ENCODE assay signal across 1 cellular context in the genomic region with DNA sequence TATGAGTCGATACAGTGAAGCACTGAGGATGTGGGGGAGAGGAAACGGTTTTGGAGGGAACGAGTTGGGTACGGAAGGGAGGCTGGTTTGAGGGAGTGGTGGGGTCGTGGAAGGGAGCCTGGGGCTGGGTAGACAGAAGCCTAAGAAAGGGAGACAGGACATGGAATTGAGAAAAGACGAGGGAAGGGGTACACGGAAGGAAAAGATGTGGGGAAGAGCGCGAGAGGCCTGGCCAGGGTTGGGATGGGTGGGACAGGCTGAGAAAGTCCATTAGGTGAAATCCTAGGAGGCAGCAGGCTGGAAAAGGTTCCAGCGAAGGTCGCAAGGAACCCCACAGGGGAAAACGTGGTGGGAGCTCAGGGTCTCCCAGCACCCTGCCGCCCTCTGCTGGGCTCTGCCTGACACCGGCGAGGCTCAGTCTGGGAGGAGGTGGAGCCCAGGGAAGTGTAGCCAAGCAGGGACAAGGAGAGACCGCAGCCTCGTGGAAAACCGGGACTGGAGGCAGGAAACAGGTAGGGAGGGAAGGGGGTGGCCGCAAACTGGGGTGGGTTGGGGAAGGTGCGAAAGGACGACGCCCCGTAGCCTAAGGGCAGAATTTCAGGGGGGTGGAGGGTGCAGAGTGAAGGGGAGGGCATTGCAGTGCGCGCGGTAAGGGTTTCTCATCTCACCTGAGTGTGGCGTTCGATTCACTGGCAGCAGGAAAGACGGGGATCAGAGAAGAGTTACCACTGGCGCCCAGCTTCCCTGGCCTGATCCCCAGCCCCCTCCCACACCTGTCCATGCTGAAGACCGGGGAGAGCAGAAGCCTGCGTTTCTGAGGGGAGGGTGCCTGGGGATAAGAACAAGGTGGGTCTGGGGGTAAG.
TF ChIP-seq lines count a peak whose summit lies in the region.

No MANE protein-coding gene starts in this region.

TF ChIP-seq in K562, 482 proteins besides CTCF, POLR2A, EP300 and RAD21 (continued from another document and continues in another):
- TF ChIP-seq, protein P1, sequence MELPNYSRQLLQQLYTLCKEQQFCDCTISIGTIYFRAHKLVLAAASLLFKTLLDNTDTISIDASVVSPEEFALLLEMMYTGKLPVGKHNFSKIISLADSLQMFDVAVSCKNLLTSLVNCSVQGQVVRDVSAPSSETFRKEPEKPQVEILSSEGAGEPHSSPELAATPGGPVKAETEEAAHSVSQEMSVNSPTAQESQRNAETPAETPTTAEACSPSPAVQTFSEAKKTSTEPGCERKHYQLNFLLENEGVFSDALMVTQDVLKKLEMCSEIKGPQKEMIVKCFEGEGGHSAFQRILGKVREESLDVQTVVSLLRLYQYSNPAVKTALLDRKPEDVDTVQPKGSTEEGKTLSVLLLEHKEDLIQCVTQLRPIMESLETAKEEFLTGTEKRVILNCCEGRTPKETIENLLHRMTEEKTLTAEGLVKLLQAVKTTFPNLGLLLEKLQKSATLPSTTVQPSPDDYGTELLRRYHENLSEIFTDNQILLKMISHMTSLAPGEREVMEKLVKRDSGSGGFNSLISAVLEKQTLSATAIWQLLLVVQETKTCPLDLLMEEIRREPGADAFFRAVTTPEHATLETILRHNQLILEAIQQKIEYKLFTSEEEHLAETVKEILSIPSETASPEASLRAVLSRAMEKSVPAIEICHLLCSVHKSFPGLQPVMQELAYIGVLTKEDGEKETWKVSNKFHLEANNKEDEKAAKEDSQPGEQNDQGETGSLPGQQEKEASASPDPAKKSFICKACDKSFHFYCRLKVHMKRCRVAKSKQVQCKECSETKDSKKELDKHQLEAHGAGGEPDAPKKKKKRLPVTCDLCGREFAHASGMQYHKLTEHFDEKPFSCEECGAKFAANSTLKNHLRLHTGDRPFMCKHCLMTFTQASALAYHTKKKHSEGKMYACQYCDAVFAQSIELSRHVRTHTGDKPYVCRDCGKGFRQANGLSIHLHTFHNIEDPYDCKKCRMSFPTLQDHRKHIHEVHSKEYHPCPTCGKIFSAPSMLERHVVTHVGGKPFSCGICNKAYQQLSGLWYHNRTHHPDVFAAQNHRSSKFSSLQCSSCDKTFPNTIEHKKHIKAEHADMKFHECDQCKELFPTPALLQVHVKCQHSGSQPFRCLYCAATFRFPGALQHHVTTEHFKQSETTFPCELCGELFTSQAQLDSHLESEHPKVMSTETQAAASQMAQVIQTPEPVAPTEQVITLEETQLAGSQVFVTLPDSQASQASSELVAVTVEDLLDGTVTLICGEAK (IDR thresholded peaks at IDR 0.05) = peak; percentile 63
- TF ChIP-seq, protein P1 (CRISPR knock-in tag; IDR thresholded peaks at IDR 0.05) = no peak
- no peak for TF ChIP-seq FOXJ3 (CRISPR knock-in tag; IDR thresholded peaks at IDR 0.05)
- TF ChIP-seq ZNF224 (CRISPR knock-in tag; IDR thresholded peaks at IDR 0.05) = no peak
- TF ChIP-seq HMG20B (CRISPR knock-in tag; IDR thresholded peaks at IDR 0.05) = no peak
- peak; percentile 78 for TF ChIP-seq L3MBTL2 (IDR thresholded peaks at IDR 0.05)
- TF ChIP-seq MTA1 (IDR thresholded peaks at IDR 0.05; ENCODE audit: borderline replicate concordance) = peak; percentile 41
- TF ChIP-seq THRAP3 (IDR thresholded peaks at IDR 0.05; ENCODE audit: borderline replicate concordance) = peak; percentile 55; the same call in 1 of the 2 replicates
- TF ChIP-seq, protein P2, sequence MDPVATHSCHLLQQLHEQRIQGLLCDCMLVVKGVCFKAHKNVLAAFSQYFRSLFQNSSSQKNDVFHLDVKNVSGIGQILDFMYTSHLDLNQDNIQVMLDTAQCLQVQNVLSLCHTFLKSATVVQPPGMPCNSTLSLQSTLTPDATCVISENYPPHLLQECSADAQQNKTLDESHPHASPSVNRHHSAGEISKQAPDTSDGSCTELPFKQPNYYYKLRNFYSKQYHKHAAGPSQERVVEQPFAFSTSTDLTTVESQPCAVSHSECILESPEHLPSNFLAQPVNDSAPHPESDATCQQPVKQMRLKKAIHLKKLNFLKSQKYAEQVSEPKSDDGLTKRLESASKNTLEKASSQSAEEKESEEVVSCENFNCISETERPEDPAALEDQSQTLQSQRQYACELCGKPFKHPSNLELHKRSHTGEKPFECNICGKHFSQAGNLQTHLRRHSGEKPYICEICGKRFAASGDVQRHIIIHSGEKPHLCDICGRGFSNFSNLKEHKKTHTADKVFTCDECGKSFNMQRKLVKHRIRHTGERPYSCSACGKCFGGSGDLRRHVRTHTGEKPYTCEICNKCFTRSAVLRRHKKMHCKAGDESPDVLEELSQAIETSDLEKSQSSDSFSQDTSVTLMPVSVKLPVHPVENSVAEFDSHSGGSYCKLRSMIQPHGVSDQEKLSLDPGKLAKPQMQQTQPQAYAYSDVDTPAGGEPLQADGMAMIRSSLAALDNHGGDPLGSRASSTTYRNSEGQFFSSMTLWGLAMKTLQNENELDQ (CRISPR knock-in tag; IDR thresholded peaks at IDR 0.05; ENCODE audit: borderline replicate concordance) = no peak
- TF ChIP-seq BRD9 (IDR thresholded peaks at IDR 0.05; ENCODE audit: low read depth, partially characterized antibody) = peak; percentile 94
- TF ChIP-seq POLR2H (tag; IDR thresholded peaks at IDR 0.05; ENCODE audit: low read depth) = no peak
- TF ChIP-seq KLF16 (IDR thresholded peaks at IDR 0.05) = peak; percentile 62
- peak; percentile 86 for TF ChIP-seq SMARCA5 (IDR thresholded peaks at IDR 0.05)
- no peak for TF ChIP-seq SRSF3 (IDR thresholded peaks at IDR 0.05; ENCODE audit: insufficient read depth, low read length)
- peak; percentile 100 for TF ChIP-seq ZBTB7A (IDR thresholded peaks at IDR 0.05; ENCODE audit: borderline replicate concordance, control insufficient read depth, low read depth, low read length)
- TF ChIP-seq HDGF (IDR thresholded peaks at IDR 0.05) = 0 out of 2 replicates have a peak, but pooled peaks have one; percentile 18
- TF ChIP-seq MAFG (tag; conservative IDR thresholded peaks at IDR 0.05) = no peak
- TF ChIP-seq CBX3 (IDR thresholded peaks at IDR 0.05; ENCODE audit: borderline replicate concordance in 1 of 2, low read length in 2 of 2) = no peak; a peak in 1 of 3 replicates
- 0 out of 2 replicates have a peak, but pooled peaks have one; percentile 12 for TF ChIP-seq ARID2 (IDR thresholded peaks at IDR 0.05)
- peak; percentile 56; the same call in 1 of the 2 replicates for TF ChIP-seq SPI1 (IDR thresholded peaks at IDR 0.05; ENCODE audit: borderline replicate concordance, low read depth, low read length)
- TF ChIP-seq, protein P3, sequence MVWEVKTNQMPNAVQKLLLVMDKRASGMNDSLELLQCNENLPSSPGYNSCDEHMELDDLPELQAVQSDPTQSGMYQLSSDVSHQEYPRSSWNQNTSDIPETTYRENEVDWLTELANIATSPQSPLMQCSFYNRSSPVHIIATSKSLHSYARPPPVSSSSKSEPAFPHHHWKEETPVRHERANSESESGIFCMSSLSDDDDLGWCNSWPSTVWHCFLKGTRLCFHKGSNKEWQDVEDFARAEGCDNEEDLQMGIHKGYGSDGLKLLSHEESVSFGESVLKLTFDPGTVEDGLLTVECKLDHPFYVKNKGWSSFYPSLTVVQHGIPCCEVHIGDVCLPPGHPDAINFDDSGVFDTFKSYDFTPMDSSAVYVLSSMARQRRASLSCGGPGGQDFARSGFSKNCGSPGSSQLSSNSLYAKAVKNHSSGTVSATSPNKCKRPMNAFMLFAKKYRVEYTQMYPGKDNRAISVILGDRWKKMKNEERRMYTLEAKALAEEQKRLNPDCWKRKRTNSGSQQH (CRISPR knock-in tag; IDR thresholded peaks at IDR 0.05) = peak; percentile 93
- TF ChIP-seq ARHGAP35 (IDR thresholded peaks at IDR 0.05; ENCODE audit: partially characterized antibody) = peak; percentile 38
- TF ChIP-seq HNRNPL (IDR thresholded peaks at IDR 0.05; ENCODE audit: low read depth, low read length) = no peak
- TF ChIP-seq BCOR (IDR thresholded peaks at IDR 0.05) = peak; percentile 27; the same call in 1 of the 2 replicates
- TF ChIP-seq, protein P4, sequence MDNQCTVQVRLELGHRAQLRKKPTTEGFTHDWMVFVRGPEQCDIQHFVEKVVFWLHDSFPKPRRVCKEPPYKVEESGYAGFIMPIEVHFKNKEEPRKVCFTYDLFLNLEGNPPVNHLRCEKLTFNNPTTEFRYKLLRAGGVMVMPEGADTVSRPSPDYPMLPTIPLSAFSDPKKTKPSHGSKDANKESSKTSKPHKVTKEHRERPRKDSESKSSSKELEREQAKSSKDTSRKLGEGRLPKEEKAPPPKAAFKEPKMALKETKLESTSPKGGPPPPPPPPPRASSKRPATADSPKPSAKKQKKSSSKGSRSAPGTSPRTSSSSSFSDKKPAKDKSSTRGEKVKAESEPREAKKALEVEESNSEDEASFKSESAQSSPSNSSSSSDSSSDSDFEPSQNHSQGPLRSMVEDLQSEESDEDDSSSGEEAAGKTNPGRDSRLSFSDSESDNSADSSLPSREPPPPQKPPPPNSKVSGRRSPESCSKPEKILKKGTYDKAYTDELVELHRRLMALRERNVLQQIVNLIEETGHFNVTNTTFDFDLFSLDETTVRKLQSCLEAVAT (IDR thresholded peaks at IDR 0.05) = peak; percentile 73 to 90
- peak; percentile 84 for TF ChIP-seq NFRKB (IDR thresholded peaks at IDR 0.05; ENCODE audit: low read depth)
- peak; percentile 59; the same call in 1 of the 2 replicates for TF ChIP-seq SNIP1 (IDR thresholded peaks at IDR 0.05; ENCODE audit: low read depth)
- TF ChIP-seq KHSRP (IDR thresholded peaks at IDR 0.05) = no peak
- TF ChIP-seq, protein P5, sequence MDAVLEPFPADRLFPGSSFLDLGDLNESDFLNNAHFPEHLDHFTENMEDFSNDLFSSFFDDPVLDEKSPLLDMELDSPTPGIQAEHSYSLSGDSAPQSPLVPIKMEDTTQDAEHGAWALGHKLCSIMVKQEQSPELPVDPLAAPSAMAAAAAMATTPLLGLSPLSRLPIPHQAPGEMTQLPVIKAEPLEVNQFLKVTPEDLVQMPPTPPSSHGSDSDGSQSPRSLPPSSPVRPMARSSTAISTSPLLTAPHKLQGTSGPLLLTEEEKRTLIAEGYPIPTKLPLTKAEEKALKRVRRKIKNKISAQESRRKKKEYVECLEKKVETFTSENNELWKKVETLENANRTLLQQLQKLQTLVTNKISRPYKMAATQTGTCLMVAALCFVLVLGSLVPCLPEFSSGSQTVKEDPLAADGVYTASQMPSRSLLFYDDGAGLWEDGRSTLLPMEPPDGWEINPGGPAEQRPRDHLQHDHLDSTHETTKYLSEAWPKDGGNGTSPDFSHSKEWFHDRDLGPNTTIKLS (IDR thresholded peaks at IDR 0.05; ENCODE audit: borderline replicate concordance, low read depth) = 0 out of 2 replicates have a peak, but pooled peaks have one; percentile 15
- TF ChIP-seq TCF7 (IDR thresholded peaks at IDR 0.05; ENCODE audit: borderline replicate concordance) = peak; percentile 56; the same call in 1 of the 2 replicates
- no peak for TF ChIP-seq SNRNP70 (optimal IDR thresholded peaks at IDR 0.05; ENCODE audit: low read depth, low read length)
- no peak; a peak in 2 of 4 replicates for TF ChIP-seq MAZ (CRISPR knock-in tag; conservative IDR thresholded peaks at IDR 0.05 in 1 of 2, IDR thresholded peaks at IDR 0.05 in 1 of 2)
- TF ChIP-seq ZNF184 (CRISPR knock-in tag; IDR thresholded peaks at IDR 0.05) = peak; percentile 59; the same call in 1 of the 2 replicates
- peak; percentile 19; the same call in 1 of the 2 replicates for TF ChIP-seq STAG1 (CRISPR knock-in tag; IDR thresholded peaks at IDR 0.05; ENCODE audit: borderline replicate concordance)
- 0 out of 2 replicates have a peak, but pooled peaks have one; percentile 16 for TF ChIP-seq KLF13 (tag; IDR thresholded peaks at IDR 0.05; ENCODE audit: borderline replicate concordance, low read depth)
- no peak for TF ChIP-seq CCAR2 (IDR thresholded peaks at IDR 0.05; ENCODE audit: low read depth, low read length)
- TF ChIP-seq, protein P6, sequence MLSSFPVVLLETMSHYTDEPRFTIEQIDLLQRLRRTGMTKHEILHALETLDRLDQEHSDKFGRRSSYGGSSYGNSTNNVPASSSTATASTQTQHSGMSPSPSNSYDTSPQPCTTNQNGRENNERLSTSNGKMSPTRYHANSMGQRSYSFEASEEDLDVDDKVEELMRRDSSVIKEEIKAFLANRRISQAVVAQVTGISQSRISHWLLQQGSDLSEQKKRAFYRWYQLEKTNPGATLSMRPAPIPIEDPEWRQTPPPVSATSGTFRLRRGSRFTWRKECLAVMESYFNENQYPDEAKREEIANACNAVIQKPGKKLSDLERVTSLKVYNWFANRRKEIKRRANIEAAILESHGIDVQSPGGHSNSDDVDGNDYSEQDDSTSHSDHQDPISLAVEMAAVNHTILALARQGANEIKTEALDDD (IDR thresholded peaks at IDR 0.05) = no peak
- TF ChIP-seq POLR2G (IDR thresholded peaks at IDR 0.05; ENCODE audit: low read depth, low read length) = peak; percentile 82
- TF ChIP-seq, protein P7, sequence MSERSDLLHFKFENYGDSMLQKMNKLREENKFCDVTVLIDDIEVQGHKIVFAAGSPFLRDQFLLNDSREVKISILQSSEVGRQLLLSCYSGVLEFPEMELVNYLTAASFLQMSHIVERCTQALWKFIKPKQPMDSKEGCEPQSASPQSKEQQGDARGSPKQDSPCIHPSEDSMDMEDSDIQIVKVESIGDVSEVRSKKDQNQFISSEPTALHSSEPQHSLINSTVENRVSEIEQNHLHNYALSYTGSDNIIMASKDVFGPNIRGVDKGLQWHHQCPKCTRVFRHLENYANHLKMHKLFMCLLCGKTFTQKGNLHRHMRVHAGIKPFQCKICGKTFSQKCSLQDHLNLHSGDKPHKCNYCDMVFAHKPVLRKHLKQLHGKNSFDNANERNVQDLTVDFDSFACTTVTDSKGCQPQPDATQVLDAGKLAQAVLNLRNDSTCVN (CRISPR knock-in tag; IDR thresholded peaks at IDR 0.05) = peak; percentile 92
- TF ChIP-seq ARNT (IDR thresholded peaks at IDR 0.05) = 0 out of 4 replicates have a peak, but pooled peaks of 1 of the 2 experiments have one; percentile 33
- TF ChIP-seq ZNF431 (CRISPR knock-in tag; IDR thresholded peaks at IDR 0.05) = 0 out of 2 replicates have a peak, but pooled peaks have one; percentile 9
- no peak for TF ChIP-seq ZBTB17 (CRISPR knock-in tag; IDR thresholded peaks at IDR 0.05)
- no peak for TF ChIP-seq U2AF2 (optimal IDR thresholded peaks at IDR 0.05; ENCODE audit: low read depth, low read length)
